ENCODE assay signal across 10 cellular contexts in genomic region chr1:116738673-116739370, GRCh38. TPM values are rescaled to one million over a fixed set of nuclear protein-coding genes. Genes with fewer than 3 reads are reported as not detected.
DNase-seq lines count a peak whose midpoint lies in the region; ATAC-seq, FAIRE-seq and TF ChIP-seq lines count a peak whose summit lies in the region.
"Had no signal": no experiment of that assay in that cellular context is flagged by ENCODE, and none has a peak within 500 bp of the region (broad histone marks: within the 10 kb centered on the region; RNA-seq: fewer than 3 reads in every experiment).

No MANE protein-coding gene starts in this region.

- POLR2A ChIA-PET in K562 (lab: Yijun Ruan, JAX): interaction anchor here (0.8 to 2.3 kb wide), 7 partner anchors 10 to 321 kb away, joined by 3 to 11 read pairs (median 4); partner anchors contain the start of gene TTF2

- H3K27me3 ChIP-seq in K562 (ENCODE audit: control insufficient read depth in 2 of 2, insufficient read depth in 2 of 2, low read length in 2 of 2): no peaks in the 10 kb centered on the region; a peak in 1 of 5 replicates
- H3K27me3 ChIP-seq in psoas muscle (ENCODE audit: insufficient read depth in 3 of 3, low read length in 2 of 3): no peaks in the 10 kb centered on the region
- H3K27me3 ChIP-seq in gastroesophageal sphincter: no peaks in the 10 kb centered on the region
- H3K27me3 ChIP-seq: suprapubic skin had no signal

- H3K36me3 Mint-ChIP-seq in stimulated activated naive CD8-positive, alpha-beta T cell treated with anti-CD3 and anti-CD28 coated beads, Interleukin-15, Interleukin-2, amounts not matched to agents 100 ng/mL and 50 ng/mL, for 24 hours (ENCODE audit: low read depth): peaks cover 25% of the 10 kb centered on the region
- no peaks in the 10 kb centered on the region for H3K36me3 Mint-ChIP-seq in osteocyte (ENCODE audit: unreplicated experiment)

- DNase-seq in K562 (ENCODE audit: extremely low read depth in 1 of 4, low spot score in 3 of 4): no peak
- no peak for DNase-seq in psoas muscle
- no peak for DNase-seq in occipital lobe (lab: John Stamatoyannopoulos, UW)
- no peak for DNase-seq in osteocyte (ENCODE audit: extremely low spot score, unreplicated experiment)

- no peak overlapping the region for H3K4me3 ChIP-seq in K562
- no peak overlapping the region for H3K4me3 ChIP-seq in psoas muscle
- H3K4me3 ChIP-seq in gastroesophageal sphincter: no peak overlapping the region
- H3K4me3 ChIP-seq: suprapubic skin had no signal

- in situ Hi-C loops in K562 (cut with MboI): loop anchor here (10.0 to 25.0 kb wide), 2 partner anchors 196 to 548 kb away; no protein-coding TSS in a partner anchor

- H3K4me1 ChIP-seq in K562 (replicated peaks in 1 of 2; ENCODE audit: control insufficient read depth in 2 of 2, insufficient read depth in 2 of 2, low read length in 2 of 2): peaks cover 0 to 10% of the 10 kb centered on the region in 2 experiments; a peak in 1 of 5 replicates
- no peaks in the 10 kb centered on the region for H3K4me1 ChIP-seq in psoas muscle
- no peaks in the 10 kb centered on the region for H3K4me1 ChIP-seq in gastroesophageal sphincter

- 64% methylated on average over 9 of the region's 9 CpGs for WGBS in K562 (ENCODE audit: insufficient coverage, low coverage, missing lambda C conversion rate)
- WGBS in psoas muscle, 3 donors: 74 to 87% (median 76%) methylated on average over 9 of the region's 9 CpGs
- 80 to 91% methylated on average over 4 to 7 of the region's 9 CpGs for WGBS in gastroesophageal sphincter (ENCODE audit: low coverage in 1 of 2), 2 donors

- intact Hi-C loops in K562 (cut with micrococcal nuclease): loop anchor here (5.0 to 10.0 kb wide), 3 partner anchors 178 to 546 kb away; partner anchors contain the start of gene TRIM45
- intact Hi-C loops in psoas muscle (cut with DNase I): loop anchor here in 1 of 2 donors (5.0 kb wide), 1 partner anchor 318 kb away; no protein-coding TSS in a partner anchor

- CTCF ChIA-PET in K562 (lab: Yijun Ruan, JAX; ENCODE audit: low intra/inter-chr PET ratio): interaction anchor here (3.0 to 3.8 kb wide), 2 partner anchors 79 to 317 kb away, joined by 14 to 30 read pairs; no protein-coding TSS in a partner anchor

- H3K9ac ChIP-seq in K562 (ENCODE audit: insufficient read depth in 1 of 2, low read depth in 2 of 2, low read length in 2 of 2): no peak overlapping the region

- peak overlapping the region; percentile 20; the same call in 1 of the 2 replicates for H2AFZ ChIP-seq in K562 (ENCODE audit: low read depth, low read length)

- peaks cover 22% of the 10 kb centered on the region for H3K9me3 Mint-ChIP-seq in stimulated activated naive CD8-positive, alpha-beta T cell treated with anti-CD3 and anti-CD28 coated beads, Interleukin-15, Interleukin-2, amounts not matched to agents 100 ng/mL and 50 ng/mL, for 24 hours
- peaks cover 8% of the 10 kb centered on the region for H3K9me3 Mint-ChIP-seq in osteocyte (ENCODE audit: unreplicated experiment)

- peak overlapping the region; percentile 81 for H3K4me3 Mint-ChIP-seq in stimulated activated naive CD8-positive, alpha-beta T cell treated with anti-CD3 and anti-CD28 coated beads, Interleukin-15, Interleukin-2, amounts not matched to agents 100 ng/mL and 50 ng/mL, for 24 hours
- H3K4me3 Mint-ChIP-seq in osteocyte (ENCODE audit: unreplicated experiment): no peak overlapping the region

- TF ChIP-seq POLR2A in K562 (conservative IDR thresholded peaks at IDR 0.05) (no peak), gastroesophageal sphincter (IDR thresholded peaks at IDR 0.05) (no peak)

- H3K4me1 Mint-ChIP-seq in stimulated activated naive CD8-positive, alpha-beta T cell treated with anti-CD3 and anti-CD28 coated beads, Interleukin-15, Interleukin-2, amounts not matched to agents 100 ng/mL and 50 ng/mL, for 24 hours (ENCODE audit: low read depth): peaks cover 64% of the 10 kb centered on the region
- H3K4me1 Mint-ChIP-seq in osteocyte (ENCODE audit: unreplicated experiment): no peaks in the 10 kb centered on the region

- H3K9me3 ChIP-seq in KOPT-K1 (ENCODE audit: insufficient read depth, low read length, poor library complexity, severe bottlenecking) (peaks cover 26% of the 10 kb centered on the region), K562 (replicated peaks; ENCODE audit: control insufficient read depth, insufficient read depth, low read depth, low read length) (peaks cover 10% of the 10 kb centered on the region), psoas muscle (peaks cover 8% of the 10 kb centered on the region), gastroesophageal sphincter (peaks cover 0 to 9% (median 4%) of the 10 kb centered on the region in 3 donors)

- no peak for TF ChIP-seq RAD21 in K562 (CRISPR knock-in tag; conservative IDR thresholded peaks at IDR 0.05 in 1 of 2, IDR thresholded peaks at IDR 0.05 in 1 of 2)

- no peaks in the 10 kb centered on the region for H4K20me1 ChIP-seq in K562 (replicated peaks; ENCODE audit: control insufficient read depth, insufficient read depth, low read length)

- no peaks in the 10 kb centered on the region for H3K9me1 ChIP-seq in K562 (ENCODE audit: control insufficient read depth, insufficient read depth, low read length)

- H3K4me2 ChIP-seq in K562 (ENCODE audit: insufficient read depth, low read length): no peak overlapping the region

- H3K27me3 Mint-ChIP-seq in stimulated activated naive CD8-positive, alpha-beta T cell treated with anti-CD3 and anti-CD28 coated beads, Interleukin-15, Interleukin-2, amounts not matched to agents 100 ng/mL and 50 ng/mL, for 24 hours: no peaks in the 10 kb centered on the region
- no peaks in the 10 kb centered on the region for H3K27me3 Mint-ChIP-seq in osteocyte (ENCODE audit: unreplicated experiment)

- BruUV-seq in K562 (replicated peaks; lab: Mats Ljungman, UMichigan): no TSS peak

- TF ChIP-seq CTCF in K562 (IDR thresholded peaks at IDR 0.05 in 2 of 3, conservative IDR thresholded peaks at IDR 0.05 in 1 of 3; ENCODE audit: insufficient read depth in 2 of 3, low read depth in 1 of 3, low read length in 3 of 3) (no peak), psoas muscle (IDR thresholded peaks at IDR 0.05) (no peak), osteocyte (IDR thresholded peaks at IDR 0.05) (no peak), gastroesophageal sphincter (IDR thresholded peaks at IDR 0.05) (no peak)

- FAIRE-seq in K562 (lab: Jason Lieb, UNC): no peak

- TF ChIP-seq EP300 in K562 (IDR thresholded peaks at IDR 0.05; ENCODE audit: low read length) (no peak), gastroesophageal sphincter (IDR thresholded peaks at IDR 0.05) (no peak)

- H3K27ac ChIP-seq in KOPT-K1 (ENCODE audit: low read depth, low read length, poor library complexity, severe bottlenecking) (peak overlapping the region; percentile 61), K562 (ENCODE audit: extremely low read depth, low read depth, low read length) (no peak overlapping the region), psoas muscle (no peak overlapping the region), gastroesophageal sphincter (no peak overlapping the region)
- H3K27ac ChIP-seq: suprapubic skin had no signal

- H3K79me2 ChIP-seq in K562 (ENCODE audit: control insufficient read depth, insufficient read depth, low read length): no peaks in the 10 kb centered on the region

- H3K36me3 ChIP-seq in KOPT-K1 (ENCODE audit: insufficient read depth, low read length): no peaks in the 10 kb centered on the region
- no peaks in the 10 kb centered on the region for H3K36me3 ChIP-seq in K562 (ENCODE audit: control insufficient read depth, insufficient read depth, low read length)
- H3K36me3 ChIP-seq in psoas muscle (ENCODE audit: insufficient read depth in 1 of 2, low read depth in 1 of 2): no peaks in the 10 kb centered on the region
- H3K36me3 ChIP-seq in gastroesophageal sphincter: no peaks in the 10 kb centered on the region
- H3K36me3 ChIP-seq: suprapubic skin had no signal

- peak overlapping the region; percentile 100 for H3K27ac Mint-ChIP-seq in stimulated activated naive CD8-positive, alpha-beta T cell treated with anti-CD3 and anti-CD28 coated beads, Interleukin-15, Interleukin-2, amounts not matched to agents 100 ng/mL and 50 ng/mL, for 24 hours
- H3K27ac Mint-ChIP-seq in osteocyte (ENCODE audit: unreplicated experiment): no peak overlapping the region

- ATAC-seq in GM21390 (IDR thresholded peaks at IDR 0.05; ENCODE audit: unreplicated experiment): peak; percentile 63
- ATAC-seq in K562: no peak
- no peak for ATAC-seq in psoas muscle
- no peak for ATAC-seq in gastroesophageal sphincter

RNA-seq across cellular contexts. Expression of gene CD2, which starts 15.4 kb away (rescaled TPM):
- total RNA-seq in K562 (2011; cell fraction: chromatin; rRNA removed; ENCODE audit: low replicate concordance): not detected in 2 replicates
- total RNA-seq in K562 (2011; cell fraction: nucleolus; rRNA removed): not detected in 2 replicates
- total RNA-seq in K562 (2011; cell fraction: nucleoplasm; rRNA removed): not detected in 2 replicates
- total RNA-seq in K562 (2014; rRNA removed) (not detected in 2 replicates), K562 (2014; rRNA removed; fragmentation: Illumina TruSeq; extraction: Trizol) (not detected in 2 replicates), K562 (2015; rRNA removed; fragmentation: Illumina TruSeq; extraction: Trizol) (not detected in 2 replicates), K562 (2021) (0.16 and 0.29 TPM in 2 replicates), psoas muscle (under 1 TPM; 0.42 to 0.62 (median 0.53) TPM), occipital lobe (not detected), osteocyte (not detected in 2 replicates), gastroesophageal sphincter (1 to 10 TPM in 3 of 4 donors, not detected in 1; 1.1 to 1.8 (median 1.2) TPM)
- polyA plus RNA-seq in K562 (2011; rRNA removed) (not detected in 2 replicates), K562 (2014; fragmentation: Illumina TruSeq; extraction: Trizol) (0.07 TPM in 1 of 2 replicates, not detected in the other), K562 (2014; fragmentation: Nextera tagmentation; extraction: Ambion mirVana) (not detected), K562 (2014; rRNA removed) (not detected in 2 replicates), psoas muscle (under 1 TPM; 0.21 to 0.35 (median 0.21) TPM)
- not detected in 2 replicates for polyA plus RNA-seq in K562 (2011; cell fraction: cytosol; rRNA removed)
- not detected in 2 replicates for polyA plus RNA-seq in K562 (2011; cell fraction: nucleus; rRNA removed)
- 0.06 TPM in 1 of 2 replicates, not detected in the other for polyA plus RNA-seq in K562 (2012)
- not detected in 2 replicates for polyA minus RNA-seq in K562 (2011; rRNA and poly(A)+ RNA removed)
- polyA minus RNA-seq in K562 (2011; cell fraction: cytosol; rRNA and poly(A)+ RNA removed): not detected in 2 replicates
- not detected in 2 replicates for polyA minus RNA-seq in K562 (2011; cell fraction: nucleus; rRNA and poly(A)+ RNA removed)
- total RNA-seq: M059J had no signal
